ENCODE assay signal across 26 cellular contexts in the genomic region with DNA sequence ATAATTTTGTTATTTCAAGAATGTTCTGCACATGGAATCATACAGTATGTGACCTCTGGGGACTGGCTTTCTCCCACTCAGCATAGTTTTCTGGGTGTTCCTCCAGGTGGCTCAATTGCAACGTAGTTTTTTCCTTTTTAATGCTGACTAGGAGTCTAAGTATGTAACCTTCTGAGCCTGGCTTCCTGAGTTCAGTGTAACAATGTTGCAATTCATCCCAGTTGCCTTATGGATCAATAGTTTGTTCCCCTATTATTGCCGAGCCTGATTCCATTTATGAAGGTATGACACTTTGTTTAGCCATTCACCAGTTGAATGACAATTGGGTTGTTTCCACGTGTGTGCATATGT.
"Had no signal": no experiment of that assay in that cellular context is flagged by ENCODE, and none has a peak within 500 bp of the region (broad histone marks: within the 10 kb centered on the region; RNA-seq: fewer than 3 reads in every experiment).

No MANE protein-coding gene starts in this region.

- FAIRE-seq: bronchial epithelial cell, endometrium had no signal

- ATAC-seq: activated CD4-positive, alpha-beta T cell treated with anti-CD3 and anti-CD28 coated beads for 36 hours; activated T-cell treated with anti-CD3 and anti-CD28 coated beads, Interleukin-2, amount 50 U/mL, for 4 hours; gastroesophageal sphincter; naive thymus-derived CD4-positive, alpha-beta T cell; psoas muscle; stimulated activated effector memory CD8-positive, alpha-beta T cell treated with anti-CD3 and anti-CD28 coated beads, Interleukin-12 subunit alpha, Interleukin-12 subunit beta, amount 100 ng/mL, for 72 hours had no signal

- H3K4me3 ChIP-seq: gastroesophageal sphincter, ovary, psoas muscle, skin epidermis, stomach, suprapubic skin, tibial nerve had no signal

- H3K4me3 Mint-ChIP-seq: activated B cell treated with CpG ODN at 0.5 μM for 24 hours; activated CD4-positive, alpha-beta T cell treated with anti-CD3 and anti-CD28 coated beads for 36 hours; activated naive CD8-positive, alpha-beta T cell treated with anti-CD3 and anti-CD28 coated beads for 36 hours; activated T-cell treated with anti-CD3 and anti-CD28 coated beads, Interleukin-2, amount 50 U/mL, for 4 hours; naive thymus-derived CD4-positive, alpha-beta T cell; stimulated activated effector memory CD8-positive, alpha-beta T cell treated with anti-CD3 and anti-CD28 coated beads, Interleukin-12 subunit alpha, Interleukin-12 subunit beta, amount 100 ng/mL, for 72 hours; T-helper 1 cell treated with Interleukin-12 subunit alpha and Interleukin-12 subunit beta and Interleukin-4 antibody, amounts not matched to agents 30 μg/mL and 1 μg/mL, for 36 hours had no signal

- H3K27me3 Mint-ChIP-seq: activated B cell treated with CpG ODN at 0.5 μM for 24 hours; activated CD4-positive, alpha-beta T cell treated with anti-CD3 and anti-CD28 coated beads for 36 hours; activated naive CD8-positive, alpha-beta T cell treated with anti-CD3 and anti-CD28 coated beads for 36 hours; naive thymus-derived CD4-positive, alpha-beta T cell had no signal

- H3K27ac Mint-ChIP-seq: activated B cell treated with CpG ODN at 0.5 μM for 24 hours; activated CD4-positive, alpha-beta T cell treated with anti-CD3 and anti-CD28 coated beads for 36 hours; activated naive CD8-positive, alpha-beta T cell treated with anti-CD3 and anti-CD28 coated beads for 36 hours; activated T-helper 2 cell treated with anti-CD3 and anti-CD28 coated beads, Interferon-gamma antibody, Interleukin-2, Interleukin-4, amounts not matched to agents 10 μg/mL and 5 μg/mL and 100 μg/mL, durations not matched to agents 14 hours and 24 hours and 36 hours; naive thymus-derived CD4-positive, alpha-beta T cell; stimulated activated effector memory CD8-positive, alpha-beta T cell treated with anti-CD3 and anti-CD28 coated beads, Interleukin-12 subunit alpha, Interleukin-12 subunit beta, amount 100 ng/mL, for 72 hours; T-helper 1 cell treated with Interleukin-12 subunit alpha and Interleukin-12 subunit beta and Interleukin-4 antibody, amounts not matched to agents 30 μg/mL and 1 μg/mL, for 36 hours had no signal

- H3K4me1 Mint-ChIP-seq: activated B cell treated with CpG ODN at 0.5 μM for 24 hours; activated CD4-positive, alpha-beta T cell treated with anti-CD3 and anti-CD28 coated beads for 36 hours; activated naive CD8-positive, alpha-beta T cell treated with anti-CD3 and anti-CD28 coated beads for 36 hours; stimulated activated effector memory CD8-positive, alpha-beta T cell treated with anti-CD3 and anti-CD28 coated beads, Interleukin-12 subunit alpha, Interleukin-12 subunit beta, amount 100 ng/mL, for 72 hours had no signal

- H3K4me1 ChIP-seq: gastroesophageal sphincter, psoas muscle, stomach, suprapubic skin, tibial nerve had no signal

- H3K9me3 Mint-ChIP-seq: activated B cell treated with CpG ODN at 0.5 μM for 24 hours; activated naive CD8-positive, alpha-beta T cell treated with anti-CD3 and anti-CD28 coated beads for 36 hours; T-helper 1 cell treated with Interleukin-12 subunit alpha and Interleukin-12 subunit beta and Interleukin-4 antibody, amounts not matched to agents 30 μg/mL and 1 μg/mL, for 36 hours had no signal

- DNase-seq: activated B cell treated with CpG ODN at 0.5 μM for 24 hours; activated CD4-positive, alpha-beta T cell treated with anti-CD3 and anti-CD28 coated beads for 36 hours; activated CD4-positive, alpha-beta T cell treated with anti-CD3 and anti-CD28 coated beads, Interleukin-2, amount 50 U/mL, for 48 hours; activated CD8-positive, alpha-beta memory T cell treated with anti-CD3 and anti-CD28 coated beads, Interleukin-2, amount 50 U/mL, for 48 hours; activated naive CD4-positive, alpha-beta T cell treated with Interleukin-2 at 50 U/mL for 16 hours; activated naive CD8-positive, alpha-beta T cell treated with anti-CD3 and anti-CD28 coated beads for 36 hours; activated T-cell treated with anti-CD3 and anti-CD28 coated beads, Interleukin-2, amount 50 U/mL, for 4 hours; amniotic stem cell; cortex of kidney; hypothalamus; islet precursor cell; naive thymus-derived CD4-positive, alpha-beta T cell; ovary; psoas muscle; right cardiac atrium; stimulated activated CD4-positive, alpha-beta T cell treated with anti-CD3 and anti-CD28 coated beads, Interleukin-1b, Interleukin-23, amount 100 ng/mL, for 48 hours; stomach had no signal

- H3K27me3 ChIP-seq: gastroesophageal sphincter, ovary, stomach, suprapubic skin, tibial nerve had no signal

- H3K27ac ChIP-seq: gastroesophageal sphincter, ovary, psoas muscle, skin epidermis, stomach, suprapubic skin, tibial nerve had no signal

- H3K9me3 ChIP-seq: gastroesophageal sphincter, psoas muscle, stomach, suprapubic skin had no signal
